In genomic region chr21:16169102-16169511, GRCh38 we compare ENCODE assay signal across 18 cellular contexts.
DNase-seq lines count a peak whose midpoint lies in the region; ATAC-seq and TF ChIP-seq lines count a peak whose summit lies in the region.
"Had no signal": no experiment of that assay in that cellular context is flagged by ENCODE, and none has a peak within 500 bp of the region (broad histone marks: within the 10 kb centered on the region; RNA-seq: fewer than 3 reads in every experiment).

No MANE protein-coding gene starts in this region.

- no peak for TF ChIP-seq CTCF in VCaP (conservative IDR thresholded peaks at IDR 0.05)

- DNase-seq in Ammon's horn (ENCODE audit: low spot score) (peak; percentile 41), fibroblast of the conjunctiva (ENCODE audit: low read depth) (peak; percentile 23), sciatic nerve (ENCODE audit: low spot score) (no peak), NCI-H1694 (lab: John Stamatoyannopoulos, UW) (no peak)
- DNase-seq in activated CD8-positive, alpha-beta T cell treated with anti-CD3 and anti-CD28 coated beads, Interleukin-2, amount 10 ng/mL, durations not matched to agents 7 days and 5 days, result no peak
- DNase-seq: activated CD4-positive, alpha-beta memory T cell treated with anti-CD3 and anti-CD28 coated beads for 36 hours; activated effector memory CD4-positive, alpha-beta T cell treated with Interleukin-2 at 50 U/mL for 16 hours; brain microvascular endothelial cell; CD4-positive, CD25-positive, alpha-beta regulatory T cell; lower lobe of right lung; NCI-H1436; NCI-H748 treated with DMSO at 0.1 percent for 48 hours; occipital lobe; RPMI8226 had no signal

- CTCF ChIA-PET in activated CD8-positive, alpha-beta T cell treated with anti-CD3 and anti-CD28 coated beads, Interleukin-2, amount 10 ng/mL, durations not matched to agents 7 days and 5 days (lab: Charles Lee), result no interaction called here

- H3K27ac Mint-ChIP-seq in activated CD8-positive, alpha-beta T cell treated with anti-CD3 and anti-CD28 coated beads, Interleukin-2, amount 10 ng/mL, durations not matched to agents 7 days and 5 days, result no peak overlapping the region
- H3K27ac Mint-ChIP-seq: activated CD4-positive, alpha-beta memory T cell treated with anti-CD3 and anti-CD28 coated beads for 36 hours; CD4-positive, CD25-positive, alpha-beta regulatory T cell; IgD-negative memory B cell had no signal

- peak overlapping the region; percentile 4 for H3K27ac ChIP-seq in VCaP
- H3K27ac ChIP-seq: brain microvascular endothelial cell, lower lobe of right lung had no signal

- H3K4me3 Mint-ChIP-seq in activated CD8-positive, alpha-beta T cell treated with anti-CD3 and anti-CD28 coated beads, Interleukin-2, amount 10 ng/mL, durations not matched to agents 7 days and 5 days, result no peak overlapping the region
- H3K4me3 Mint-ChIP-seq: activated CD4-positive, alpha-beta memory T cell treated with anti-CD3 and anti-CD28 coated beads for 36 hours; CD4-positive, CD25-positive, alpha-beta regulatory T cell; IgD-negative memory B cell had no signal

- no peaks in the 10 kb centered on the region for H3K27me3 Mint-ChIP-seq in activated CD8-positive, alpha-beta T cell treated with anti-CD3 and anti-CD28 coated beads, Interleukin-2, amount 10 ng/mL, durations not matched to agents 7 days and 5 days (ENCODE audit: low read depth)
- H3K27me3 Mint-ChIP-seq: activated CD4-positive, alpha-beta memory T cell treated with anti-CD3 and anti-CD28 coated beads for 36 hours; CD4-positive, CD25-positive, alpha-beta regulatory T cell; IgD-negative memory B cell had no signal

- H3K9me3 Mint-ChIP-seq in activated CD8-positive, alpha-beta T cell treated with anti-CD3 and anti-CD28 coated beads, Interleukin-2, amount 10 ng/mL, durations not matched to agents 7 days and 5 days (ENCODE audit: insufficient read depth), result no peaks in the 10 kb centered on the region
- H3K9me3 Mint-ChIP-seq: activated CD4-positive, alpha-beta memory T cell treated with anti-CD3 and anti-CD28 coated beads for 36 hours; IgD-negative memory B cell had no signal

- ATAC-seq in sciatic nerve, result peak; percentile 33
- ATAC-seq in activated CD8-positive, alpha-beta T cell treated with anti-CD3 and anti-CD28 coated beads, Interleukin-2, amount 10 ng/mL, durations not matched to agents 7 days and 5 days, result no peak
- no peak for ATAC-seq in HG02852 (IDR thresholded peaks at IDR 0.05; ENCODE audit: unreplicated experiment)
- ATAC-seq in HG02642 (IDR thresholded peaks at IDR 0.05; ENCODE audit: poor library complexity, unreplicated experiment), result no peak

- no peaks in the 10 kb centered on the region for H3K36me3 Mint-ChIP-seq in activated CD8-positive, alpha-beta T cell treated with anti-CD3 and anti-CD28 coated beads, Interleukin-2, amount 10 ng/mL, durations not matched to agents 7 days and 5 days (ENCODE audit: low read depth)
- H3K36me3 Mint-ChIP-seq: activated CD4-positive, alpha-beta memory T cell treated with anti-CD3 and anti-CD28 coated beads for 36 hours; CD4-positive, CD25-positive, alpha-beta regulatory T cell; IgD-negative memory B cell had no signal

- no peaks in the 10 kb centered on the region for H3K4me1 Mint-ChIP-seq in activated CD8-positive, alpha-beta T cell treated with anti-CD3 and anti-CD28 coated beads, Interleukin-2, amount 10 ng/mL, durations not matched to agents 7 days and 5 days (ENCODE audit: low read depth)
- H3K4me1 Mint-ChIP-seq: CD4-positive, CD25-positive, alpha-beta regulatory T cell; IgD-negative memory B cell had no signal

- POLR2A ChIA-PET in activated CD8-positive, alpha-beta T cell treated with anti-CD3 and anti-CD28 coated beads, Interleukin-2, amount 10 ng/mL, durations not matched to agents 7 days and 5 days (lab: Charles Lee), result interaction anchor here (1.0 kb wide), 1 partner anchor 14 kb away, joined by 3 read pairs; no protein-coding TSS in a partner anchor

- intact Hi-C loops in sciatic nerve (cut with DNase I), result no loop called here

Comparison
In these comparisons a context has a peak if more than half of its experiments do, and no peak if none do; other contexts are left out.
1. DNase-seq: peak in Ammon's horn (single experiment) and fibroblast of the conjunctiva (single experiment); none in sciatic nerve (single experiment), NCI-H1694 (single experiment) and activated CD8-positive, alpha-beta T cell treated with anti-CD3 and anti-CD28 coated beads, Interleukin-2, amount 10 ng/mL, durations not matched to agents 7 days and 5 days (single experiment).